In genomic region chr18:8607776-8608682, GRCh38 we compare ENCODE assay signal across 9 cellular contexts. TPM values are rescaled to one million over a fixed set of nuclear protein-coding genes. Genes with fewer than 3 reads are reported as not detected.
A peak's percentile ranks its signal among the peaks of the same experiment; 100 is the strongest.
DNase-seq lines count a peak whose midpoint lies in the region; ATAC-seq and TF ChIP-seq lines count a peak whose summit lies in the region.
"Had no signal": no experiment of that assay in that cellular context is flagged by ENCODE, and none has a peak within 500 bp of the region (broad histone marks: within the 10 kb centered on the region; RNA-seq: fewer than 3 reads in every experiment).

No MANE protein-coding gene starts in this region.

- H3K27me3 Mint-ChIP-seq in glutamatergic neuron (ENCODE audit: unreplicated experiment) = peaks cover 8% of the 10 kb centered on the region

- H3K4me1 ChIP-seq in heart left ventricle (peaks cover 6 to 52% (median 28%) of the 10 kb centered on the region in 12 donors), spleen (peaks cover 27 to 73% (median 67%) of the 10 kb centered on the region in 6 donors)

- intact Hi-C loops in heart left ventricle (cut with DNase I) = loop anchor here in 2 of 10 donors (5.0 to 10.0 kb wide), 2 partner anchors 46 to 63 kb away; no protein-coding TSS in a partner anchor
- intact Hi-C loops in Right ventricle myocardium inferior (cut with DNase I) = loop anchor here (5.0 kb wide), 1 partner anchor 46 kb away; no protein-coding TSS in a partner anchor
- intact Hi-C loops in spleen (cut with DNase I; ENCODE audit: low total_unique reads) = no loop called here

- peak overlapping the region; percentile 100 for H2AFZ ChIP-seq in SU-DHL-6 (ENCODE audit: low read depth, low read length, severe bottlenecking)

- H3K27me3 ChIP-seq in heart left ventricle (no peaks in the 10 kb centered on the region), SU-DHL-6 (ENCODE audit: low read length) (no peaks in the 10 kb centered on the region), spleen (replicated peaks in 1 of 7) (peaks cover 0 to 5% (median 0%) of the 10 kb centered on the region in 7 donors)

- H3K9me3 Mint-ChIP-seq in glutamatergic neuron (ENCODE audit: unreplicated experiment) = peaks cover 6% of the 10 kb centered on the region

- peaks cover 12% of the 10 kb centered on the region; the same call in 1 of the 2 replicates for H4K20me1 ChIP-seq in SU-DHL-6 (ENCODE audit: low read depth, low read length)

- ATAC-seq in heart left ventricle (no peak), Right ventricle myocardium inferior (no peak)

- peak overlapping the region; percentile 99 for H3K4me2 ChIP-seq in SU-DHL-6 (ENCODE audit: low read depth, low read length, poor library complexity, severe bottlenecking)

- H3K9me3 ChIP-seq in heart left ventricle = no peaks in the 10 kb centered on the region
- H3K9me3 ChIP-seq in SU-DHL-6 (ENCODE audit: insufficient read depth, low read length) = no peaks in the 10 kb centered on the region
- H3K9me3 ChIP-seq in spleen = no peaks in the 10 kb centered on the region

- no peak for TF ChIP-seq CTCF in heart left ventricle (IDR thresholded peaks at IDR 0.05)
- no peak for TF ChIP-seq CTCF in SU-DHL-6 (IDR thresholded peaks at IDR 0.05; ENCODE audit: insufficient read depth, low read length, poor library complexity, severe bottlenecking)
- no peak for TF ChIP-seq CTCF in glutamatergic neuron (IDR thresholded peaks at IDR 0.05; ENCODE audit: partially characterized antibody, unreplicated experiment)
- no peak for TF ChIP-seq CTCF in spleen (IDR thresholded peaks at IDR 0.05 in 8 of 11, conservative IDR thresholded peaks at IDR 0.05 in 3 of 11)

- DNase-seq in heart left ventricle (no peak), Right ventricle myocardium inferior (ENCODE audit: missing footprints) (no peak), glutamatergic neuron (no peak), spleen (no peak), NCI-H2029 (lab: John Stamatoyannopoulos, UW) (no peak), DMS53 treated with DMSO at 0.1 percent for 48 hours (lab: John Stamatoyannopoulos, UW; ENCODE audit: unreplicated experiment) (no peak), NCI-H510A treated with DMSO at 0.1 percent for 48 hours (lab: John Stamatoyannopoulos, UW) (no peak)

- WGBS in heart left ventricle, 4 donors = 71 to 81% (median 78%) methylated on average over 17 of the region's 17 CpGs
- WGBS in spleen, 5 donors = 71 to 76% (median 74%) methylated on average over 17 of the region's 17 CpGs

- peak overlapping the region; percentile 69 to 89 (median 82) for H3K27ac ChIP-seq in heart left ventricle
- no peak overlapping the region for H3K27ac ChIP-seq in SU-DHL-6 (ENCODE audit: low read depth, low read length)
- peak overlapping the region; percentile 62 to 87 (median 82) for H3K27ac ChIP-seq in spleen
- H3K27ac ChIP-seq: cardiac muscle cell had no signal

- no peak overlapping the region for H3K27ac Mint-ChIP-seq in glutamatergic neuron (ENCODE audit: unreplicated experiment)

- H3K4me3 ChIP-seq in heart left ventricle (peak overlapping the region in 11 of 12 donors; percentile 57 to 97 (median 89)), SU-DHL-6 (ENCODE audit: insufficient read depth, low read length, poor library complexity, severe bottlenecking) (peak overlapping the region; percentile 63), spleen (peak overlapping the region in 7 of 8 donors; percentile 44 to 96 (median 84))

- no peaks in the 10 kb centered on the region for H3K36me3 Mint-ChIP-seq in glutamatergic neuron (ENCODE audit: unreplicated experiment)

- peaks cover 17% of the 10 kb centered on the region for H3K4me1 Mint-ChIP-seq in glutamatergic neuron (ENCODE audit: low read depth, unreplicated experiment)

- H3K36me3 ChIP-seq in heart left ventricle (peaks cover 0 to 11% (median 0%) of the 10 kb centered on the region in 9 donors), SU-DHL-6 (ENCODE audit: low read length) (no peaks in the 10 kb centered on the region), spleen (peaks cover 0 to 13% (median 0%) of the 10 kb centered on the region in 6 donors)
- H3K36me3 ChIP-seq: cardiac muscle cell had no signal

- H3K9ac ChIP-seq in SU-DHL-6 (ENCODE audit: low read length) = peak overlapping the region; percentile 90

- H3K9me2 ChIP-seq in SU-DHL-6 (replicated peaks; ENCODE audit: insufficient read depth, low read length) = no peaks in the 10 kb centered on the region

- H3F3A ChIP-seq in SU-DHL-6 (ENCODE audit: insufficient read depth) = peaks cover 12% of the 10 kb centered on the region; the same call in 1 of the 2 replicates

- H3K4me3 Mint-ChIP-seq in glutamatergic neuron (ENCODE audit: unreplicated experiment) = peak overlapping the region; percentile 89

- peaks cover 34% of the 10 kb centered on the region for H3K79me2 ChIP-seq in SU-DHL-6 (ENCODE audit: insufficient read depth, low read length)

- no peak for TF ChIP-seq POLR2A in heart left ventricle (IDR thresholded peaks at IDR 0.05)
- no peak for TF ChIP-seq POLR2A in spleen (IDR thresholded peaks at IDR 0.05)

RNA-seq across cellular contexts. Expression of gene RAB12, which starts 1.2 kb away (rescaled TPM):
- 100 to 1,000 TPM in 5 of 9 donors, 10 to 100 TPM in 4; 66.5 to 123 (median 100) TPM for total RNA-seq in heart left ventricle
- polyA plus RNA-seq in heart left ventricle = 10 to 100 TPM; 51.5 to 62.9 TPM
- total RNA-seq in Right ventricle myocardium inferior = 113 TPM
- total RNA-seq in glutamatergic neuron (ENCODE audit: unreplicated experiment) = 28.8 TPM
- 10 to 100 TPM; 33.4 to 56.5 (median 47.5) TPM for total RNA-seq in spleen
- polyA plus RNA-seq in spleen = 10 to 100 TPM; 26.0 to 33.5 (median 28.9) TPM
